Comparison of ENCODE assay signal across 34 cellular contexts in genomic region chr11:33766085-33766484, GRCh38.
"Had no signal": no experiment of that assay in that cellular context is flagged by ENCODE, and none has a peak within 500 bp of the region (broad histone marks: within the 10 kb centered on the region; RNA-seq: fewer than 3 reads in every experiment).

No MANE protein-coding gene starts in this region.

- H3K4me3 ChIP-seq: MG63 had no signal

- H3K4me2 ChIP-seq: KMS-11 had no signal

- H3K27me3 ChIP-seq: MG63 had no signal

- DNase-seq: Karpas-422, Kasumi-1, MG63, MM.1S, MV-4-11, NCI-H1048, NCI-H1092, NCI-H1092 treated with DMSO at 0.1 percent for 48 hours, NCI-H1105, NCI-H1105 treated with DMSO at 0.1 percent for 48 hours, NCI-H1417, NCI-H1417 treated with DMSO at 0.1 percent for 48 hours, NCI-H1436, NCI-H1436 treated with DMSO at 0.1 percent for 48 hours, NCI-H146, NCI-H1694, NCI-H1694 treated with DMSO at 0.1 percent for 48 hours, NCI-H187, NCI-H187 treated with DMSO at 0.1 percent for 48 hours, NCI-H1930, NCI-H2029, NCI-H2029 treated with DMSO at 0.1 percent for 48 hours, NCI-H2081, NCI-H2081 treated with DMSO at 0.1 percent for 48 hours, NCI-H2107, NCI-H2171, NCI-H2171 treated with DMSO at 0.1 percent for 48 hours, NCI-H2227 treated with DMSO at 0.1 percent for 48 hours, NCI-H226, NCI-H345, NCI-H446, NCI-H510A, NCI-H510A treated with DMSO at 0.1 percent for 48 hours had no signal

- H3K9ac ChIP-seq: KMS-11 had no signal

- H3K27ac ChIP-seq: KMS-11 had no signal

- H3K9me3 ChIP-seq: MG63 had no signal
